Comparison of ENCODE assay signal across 16 cellular contexts in genomic region chr12:19278407-19278806, GRCh38.
DNase-seq lines count a peak whose midpoint lies in the region; ATAC-seq and TF ChIP-seq lines count a peak whose summit lies in the region.
"Had no signal": no experiment of that assay in that cellular context is flagged by ENCODE, and none has a peak within 500 bp of the region (broad histone marks: within the 10 kb centered on the region; RNA-seq: fewer than 3 reads in every experiment).

No MANE protein-coding gene starts in this region.

- peaks cover 28% of the 10 kb centered on the region for H3K36me3 Mint-ChIP-seq in neural crest cell (ENCODE audit: low read depth)
- H3K36me3 Mint-ChIP-seq: CD8-positive, alpha-beta T cell had no signal

- H3K27ac Mint-ChIP-seq in neural crest cell (ENCODE audit: unreplicated experiment) = peak overlapping the region; percentile 30
- H3K27ac Mint-ChIP-seq: B cell; CD4-positive, alpha-beta T cell; CD8-positive, alpha-beta T cell had no signal

- peak; percentile 46 for ATAC-seq in left ventricle myocardium superior
- ATAC-seq in Right ventricle myocardium inferior = no peak
- ATAC-seq in left colon = peak; percentile 68
- no peak for ATAC-seq in gastrocnemius medialis
- ATAC-seq: CD8-positive, alpha-beta T cell had no signal

- no peak overlapping the region for H3K4me3 ChIP-seq in gastrocnemius medialis
- H3K4me3 ChIP-seq: BLaER1 treated with 17β-estradiol and CSF1 and Interleukin-3, amounts not matched to agents 10 nM and 100 nM had no signal

- in situ Hi-C loops in gastrocnemius medialis (cut with MboI; ENCODE audit: low sequenced_read_pairs in 4 of 4) = loop anchor here in 1 of 4 donors (25.0 kb wide), 1 partner anchor 91 kb away; no protein-coding TSS in a partner anchor

- H3K27me3 Mint-ChIP-seq in neural crest cell (ENCODE audit: low read depth) = no peaks in the 10 kb centered on the region
- H3K27me3 Mint-ChIP-seq: B cell; CD4-positive, alpha-beta T cell had no signal

- DNase-seq in left ventricle myocardium superior (no peak), Right ventricle myocardium inferior (ENCODE audit: missing footprints) (no peak), left colon (no peak), neural crest cell (ENCODE audit: low read depth, low spot score) (no peak), gastrocnemius medialis (no peak), hypothalamus (lab: John Stamatoyannopoulos, UW) (no peak)
- DNase-seq: 8988T; ACHN; Caco-2; Calu3; CD4-positive, alpha-beta T cell; CD8-positive, alpha-beta T cell; GF-D8 had no signal

- H3K4me1 Mint-ChIP-seq in neural crest cell = peaks cover 13% of the 10 kb centered on the region
- H3K4me1 Mint-ChIP-seq: B cell had no signal

- H3K9me3 Mint-ChIP-seq in neural crest cell = no peaks in the 10 kb centered on the region
- H3K9me3 Mint-ChIP-seq: CD4-positive, alpha-beta T cell; CD8-positive, alpha-beta T cell had no signal

- no peak for TF ChIP-seq CTCF in neural crest cell (conservative IDR thresholded peaks at IDR 0.05)
- no peak for TF ChIP-seq CTCF in gastrocnemius medialis (IDR thresholded peaks at IDR 0.05 in 4 of 5, conservative IDR thresholded peaks at IDR 0.05 in 1 of 5)

- H3K4me3 Mint-ChIP-seq in neural crest cell = no peak overlapping the region
- H3K4me3 Mint-ChIP-seq: B cell; CD4-positive, alpha-beta T cell; CD8-positive, alpha-beta T cell had no signal

- H3K27ac ChIP-seq in gastrocnemius medialis = no peak overlapping the region
- H3K27ac ChIP-seq: BLaER1 treated with 17β-estradiol and CSF1 and Interleukin-3, amounts not matched to agents 10 nM and 100 nM; C4-2B had no signal

- no peaks in the 10 kb centered on the region for H3K9me3 ChIP-seq in gastrocnemius medialis
- H3K9me3 ChIP-seq: Caco-2 had no signal

- no peaks in the 10 kb centered on the region for H3K36me3 ChIP-seq in gastrocnemius medialis

- H3K4me1 ChIP-seq in gastrocnemius medialis = no peaks in the 10 kb centered on the region
- H3K4me1 ChIP-seq: Caco-2 had no signal

- H3K27me3 ChIP-seq in gastrocnemius medialis = no peaks in the 10 kb centered on the region
- H3K27me3 ChIP-seq: BLaER1 treated with 17β-estradiol and CSF1 and Interleukin-3, amounts not matched to agents 10 nM and 100 nM had no signal

- no peak for TF ChIP-seq POLR2A in gastrocnemius medialis (IDR thresholded peaks at IDR 0.05)

- intact Hi-C loops in left ventricle myocardium superior (cut with micrococcal nuclease) (no loop called here), Right ventricle myocardium inferior (cut with DNase I) (no loop called here), left colon (cut with DNase I, micrococcal nuclease) (no loop called here), gastrocnemius medialis (cut with DNase I; ENCODE audit: low total_unique reads) (no loop called here)

Comparison
In these comparisons a context has a peak if more than half of its experiments do, and no peak if none do; other contexts are left out.
1. ATAC-seq: peak in left ventricle myocardium superior (single experiment) and left colon (single experiment); none in Right ventricle myocardium inferior (single experiment) and gastrocnemius medialis (0 of 2).